1 cellular context compared by ENCODE assay signal in the genomic region with DNA sequence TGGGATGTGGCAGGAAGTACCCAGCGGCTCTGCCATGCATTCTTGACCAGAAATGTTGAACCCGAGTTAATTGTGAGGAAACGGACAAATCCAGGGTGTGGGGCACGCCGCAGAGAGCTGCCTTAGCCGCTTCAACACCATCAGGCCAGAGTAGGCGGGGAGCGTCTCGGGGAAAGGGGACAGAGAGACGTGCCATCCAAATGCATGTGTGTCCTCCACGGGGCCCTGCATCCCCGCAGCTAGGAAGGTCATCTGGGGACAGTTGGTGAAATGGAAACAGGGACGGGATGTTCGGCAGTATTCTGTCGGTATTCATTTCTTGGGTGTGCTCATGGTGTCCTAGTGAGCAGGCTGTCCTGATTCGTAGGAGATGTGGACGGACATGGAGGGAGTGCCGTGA.
TF ChIP-seq lines count a peak whose summit lies in the region.

No MANE protein-coding gene starts in this region.

TF ChIP-seq in SK-N-SH, 30 proteins besides CTCF, POLR2A, EP300 and RAD21 (continued from another document):
- TF ChIP-seq, protein P1, sequence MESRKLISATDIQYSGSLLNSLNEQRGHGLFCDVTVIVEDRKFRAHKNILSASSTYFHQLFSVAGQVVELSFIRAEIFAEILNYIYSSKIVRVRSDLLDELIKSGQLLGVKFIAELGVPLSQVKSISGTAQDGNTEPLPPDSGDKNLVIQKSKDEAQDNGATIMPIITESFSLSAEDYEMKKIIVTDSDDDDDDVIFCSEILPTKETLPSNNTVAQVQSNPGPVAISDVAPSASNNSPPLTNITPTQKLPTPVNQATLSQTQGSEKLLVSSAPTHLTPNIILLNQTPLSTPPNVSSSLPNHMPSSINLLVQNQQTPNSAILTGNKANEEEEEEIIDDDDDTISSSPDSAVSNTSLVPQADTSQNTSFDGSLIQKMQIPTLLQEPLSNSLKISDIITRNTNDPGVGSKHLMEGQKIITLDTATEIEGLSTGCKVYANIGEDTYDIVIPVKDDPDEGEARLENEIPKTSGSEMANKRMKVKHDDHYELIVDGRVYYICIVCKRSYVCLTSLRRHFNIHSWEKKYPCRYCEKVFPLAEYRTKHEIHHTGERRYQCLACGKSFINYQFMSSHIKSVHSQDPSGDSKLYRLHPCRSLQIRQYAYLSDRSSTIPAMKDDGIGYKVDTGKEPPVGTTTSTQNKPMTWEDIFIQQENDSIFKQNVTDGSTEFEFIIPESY (IDR thresholded peaks at IDR 0.05; ENCODE audit: borderline replicate concordance, low read depth) = no peak
- TF ChIP-seq YY1 (IDR thresholded peaks at IDR 0.05; ENCODE audit: low read depth) (no peak), FOXJ3 (CRISPR knock-in tag; IDR thresholded peaks at IDR 0.05) (no peak), REST (IDR thresholded peaks at IDR 0.05; ENCODE audit: low read depth, low read length) (no peak), GABPA (IDR thresholded peaks at IDR 0.05; ENCODE audit: low read depth) (no peak), SMC3 (IDR thresholded peaks at IDR 0.05; ENCODE audit: low read depth, low read length) (no peak), FOXM1 (IDR thresholded peaks at IDR 0.05; ENCODE audit: low read depth) (no peak)
- TF ChIP-seq, protein P2, sequence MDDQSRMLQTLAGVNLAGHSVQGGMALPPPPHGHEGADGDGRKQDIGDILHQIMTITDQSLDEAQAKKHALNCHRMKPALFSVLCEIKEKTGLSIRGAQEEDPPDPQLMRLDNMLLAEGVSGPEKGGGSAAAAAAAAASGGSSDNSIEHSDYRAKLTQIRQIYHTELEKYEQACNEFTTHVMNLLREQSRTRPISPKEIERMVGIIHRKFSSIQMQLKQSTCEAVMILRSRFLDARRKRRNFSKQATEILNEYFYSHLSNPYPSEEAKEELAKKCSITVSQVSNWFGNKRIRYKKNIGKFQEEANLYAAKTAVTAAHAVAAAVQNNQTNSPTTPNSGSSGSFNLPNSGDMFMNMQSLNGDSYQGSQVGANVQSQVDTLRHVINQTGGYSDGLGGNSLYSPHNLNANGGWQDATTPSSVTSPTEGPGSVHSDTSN (IDR thresholded peaks at IDR 0.05) = no peak
